In genomic region chr6:79789843-79790242, GRCh38 we compare ENCODE assay signal across 22 cellular contexts.
"Had no signal": no experiment of that assay in that cellular context is flagged by ENCODE, and none has a peak within 500 bp of the region (broad histone marks: within the 10 kb centered on the region; RNA-seq: fewer than 3 reads in every experiment).

No MANE protein-coding gene starts in this region.

- ATAC-seq: esophagus mucosa, gastrocnemius medialis, left cardiac atrium, lower lobe of right lung had no signal

- DNase-seq: cortex of kidney; effector memory CD4-positive, alpha-beta T cell; gastrocnemius medialis; islet precursor cell; left cardiac atrium; left ventricle myocardium inferior; lower lobe of right lung; naive B cell; nephron progenitor cell; posterior cingulate gyrus; small intestine; stimulated activated CD4-positive, alpha-beta T cell treated with anti-CD3 and anti-CD28 coated beads, Interleukin-12 subunit alpha, Interleukin-12 subunit beta, amount 100 ng/mL, for 4 hours; stimulated activated naive CD4-positive, alpha-beta T cell; stomach; substantia nigra; thyroid gland; upper lobe of left lung; uterus had no signal

- H3K27ac ChIP-seq: gastrocnemius medialis, left ventricle myocardium inferior, lower lobe of right lung, right atrium auricular region, stomach, thyroid gland, upper lobe of left lung, uterus had no signal

- H3K9me3 ChIP-seq: gastrocnemius medialis, left ventricle myocardium inferior, lower lobe of right lung, right atrium auricular region, stomach, thyroid gland, upper lobe of left lung, uterus had no signal

- H3K9me3 Mint-ChIP-seq: memory B cell, naive B cell, nephron progenitor cell had no signal

- H3K4me1 ChIP-seq: gastrocnemius medialis, left ventricle myocardium inferior, lower lobe of right lung, right atrium auricular region, stomach, thyroid gland, upper lobe of left lung, uterus had no signal

- H3K36me3 ChIP-seq: gastrocnemius medialis, left ventricle myocardium inferior, lower lobe of right lung, right atrium auricular region, stomach, thyroid gland, upper lobe of left lung, uterus had no signal

- H3K27me3 ChIP-seq: gastrocnemius medialis, right atrium auricular region, stomach, thyroid gland, upper lobe of left lung, uterus had no signal

- H3K4me1 Mint-ChIP-seq: memory B cell, naive B cell, nephron progenitor cell had no signal

- H3K4me3 Mint-ChIP-seq: memory B cell, naive B cell, nephron progenitor cell had no signal

- H3K27ac Mint-ChIP-seq: memory B cell, nephron progenitor cell had no signal

- H3K36me3 Mint-ChIP-seq: memory B cell, naive B cell had no signal

- H3K4me3 ChIP-seq: gastrocnemius medialis, left ventricle myocardium inferior, lower lobe of right lung, right atrium auricular region, stomach, thyroid gland, upper lobe of left lung, uterus had no signal

- FAIRE-seq: endometrium, small intestine had no signal
